ENCODE assay signal across 1 cellular context in genomic region chr14:104864267-104865068, GRCh38.
A peak's percentile ranks its signal among the peaks of the same experiment; 100 is the strongest.
TF ChIP-seq lines count a peak whose summit lies in the region.

No MANE protein-coding gene starts in this region.

TF ChIP-seq in HepG2, 621 proteins besides CTCF, POLR2A, EP300 and RAD21 (continued from another document and continues in another):
- 0 out of 2 replicates have a peak, but pooled peaks have one; percentile 31 for TF ChIP-seq ZNF280B (CRISPR knock-in tag; IDR thresholded peaks at IDR 0.05; ENCODE audit: borderline replicate concordance)
- peak; percentile 99 for TF ChIP-seq ZBTB25 (CRISPR knock-in tag; IDR thresholded peaks at IDR 0.05)
- TF ChIP-seq PHF21A (CRISPR knock-in tag; IDR thresholded peaks at IDR 0.05): peak; percentile 77; the same call in 1 of the 2 replicates
- peak; percentile 84 for TF ChIP-seq RBFOX2 (IDR thresholded peaks at IDR 0.05; ENCODE audit: low read depth, low read length)
- no peak for TF ChIP-seq ZBTB3 (CRISPR knock-in tag; IDR thresholded peaks at IDR 0.05; ENCODE audit: borderline replicate concordance, low read depth)
- peak; percentile 63 for TF ChIP-seq ELF3 (CRISPR knock-in tag; IDR thresholded peaks at IDR 0.05)
- 0 out of 2 replicates have a peak, but pooled peaks have one; percentile 27 for TF ChIP-seq PPARG (CRISPR knock-in tag; conservative IDR thresholded peaks at IDR 0.05)
- no peak for TF ChIP-seq MNT (IDR thresholded peaks at IDR 0.05)
- TF ChIP-seq ZNF292 (CRISPR knock-in tag; IDR thresholded peaks at IDR 0.05; ENCODE audit: borderline replicate concordance, low read depth): no peak
- no peak for TF ChIP-seq ZC3H4 (CRISPR knock-in tag; IDR thresholded peaks at IDR 0.05; ENCODE audit: borderline replicate concordance)
- no peak for TF ChIP-seq SMC3 (IDR thresholded peaks at IDR 0.05; ENCODE audit: low read length)
- 0 out of 2 replicates have a peak, but pooled peaks have one; percentile 32 for TF ChIP-seq HDAC2 (CRISPR knock-in tag; IDR thresholded peaks at IDR 0.05)
- TF ChIP-seq DPF2 (CRISPR knock-in tag; IDR thresholded peaks at IDR 0.05; ENCODE audit: borderline replicate concordance, low read depth): no peak
- TF ChIP-seq ZNF362 (CRISPR knock-in tag; IDR thresholded peaks at IDR 0.05; ENCODE audit: borderline replicate concordance): no peak
- TF ChIP-seq PAWR (CRISPR knock-in tag; IDR thresholded peaks at IDR 0.05; ENCODE audit: borderline replicate concordance): no peak
- TF ChIP-seq HOXA5 (CRISPR knock-in tag; IDR thresholded peaks at IDR 0.05): 0 out of 2 replicates have a peak, but pooled peaks have one; percentile 34
- TF ChIP-seq NR0B2 (CRISPR knock-in tag; IDR thresholded peaks at IDR 0.05): no peak
- 0 out of 2 replicates have a peak, but pooled peaks have one; percentile 66 for TF ChIP-seq ZNF275 (CRISPR knock-in tag; IDR thresholded peaks at IDR 0.05; ENCODE audit: borderline replicate concordance)
- 0 out of 2 replicates have a peak, but pooled peaks have one; percentile 6 for TF ChIP-seq ISL2 (CRISPR knock-in tag; IDR thresholded peaks at IDR 0.05)
- no peak for TF ChIP-seq FOXJ3 (CRISPR knock-in tag; IDR thresholded peaks at IDR 0.05; ENCODE audit: borderline replicate concordance)
- TF ChIP-seq SUZ12 (IDR thresholded peaks at IDR 0.05; ENCODE audit: low read depth, low read length): no peak
- TF ChIP-seq AGO2 (optimal IDR thresholded peaks at IDR 0.05; ENCODE audit: low read depth, low read length): peak; percentile 78
- no peak for TF ChIP-seq CEBPG (CRISPR knock-in tag; IDR thresholded peaks at IDR 0.05)
- no peak for TF ChIP-seq HBP1 (CRISPR knock-in tag; IDR thresholded peaks at IDR 0.05; ENCODE audit: low read depth)
- peak; percentile 30 for TF ChIP-seq ZNF225 (CRISPR knock-in tag; IDR thresholded peaks at IDR 0.05)
- TF ChIP-seq HNRNPLL (IDR thresholded peaks at IDR 0.05; ENCODE audit: low read depth, low read length, poor library complexity, severe bottlenecking): peak; percentile 72
- peak; percentile 87 for TF ChIP-seq ZIK1 (CRISPR knock-in tag; IDR thresholded peaks at IDR 0.05; ENCODE audit: borderline replicate concordance, low read depth)
- TF ChIP-seq ARID2 (CRISPR knock-in tag; IDR thresholded peaks at IDR 0.05; ENCODE audit: borderline replicate concordance): no peak
- TF ChIP-seq GATAD2A (CRISPR knock-in tag; IDR thresholded peaks at IDR 0.05): no peak; the same call in 1 of the 2 replicates
- no peak for TF ChIP-seq TCF7 (IDR thresholded peaks at IDR 0.05; ENCODE audit: low read depth)
- peak; percentile 55; the same call in 1 of the 2 replicates for TF ChIP-seq ZNF543 (CRISPR knock-in tag; IDR thresholded peaks at IDR 0.05)
- TF ChIP-seq ZNF547 (CRISPR knock-in tag; IDR thresholded peaks at IDR 0.05): 0 out of 2 replicates have a peak, but pooled peaks have one; percentile 30
- TF ChIP-seq HOXD1 (CRISPR knock-in tag; IDR thresholded peaks at IDR 0.05): 0 out of 2 replicates have a peak, but pooled peaks have one; percentile 27
- TF ChIP-seq POGK (CRISPR knock-in tag; conservative IDR thresholded peaks at IDR 0.05): peak; percentile 70; the same call in 1 of the 2 replicates
- TF ChIP-seq GATAD1 (CRISPR knock-in tag; IDR thresholded peaks at IDR 0.05): peak; percentile 33
- no peak for TF ChIP-seq RCOR2 (CRISPR knock-in tag; IDR thresholded peaks at IDR 0.05)
- no peak for TF ChIP-seq MTA3 (CRISPR knock-in tag; IDR thresholded peaks at IDR 0.05)
- TF ChIP-seq UBTF (CRISPR knock-in tag; IDR thresholded peaks at IDR 0.05): peak; percentile 83
- peak; percentile 82; the same call in 1 of the 2 replicates for TF ChIP-seq HDAC1 (CRISPR knock-in tag; IDR thresholded peaks at IDR 0.05)
- TF ChIP-seq TRIM22 (IDR thresholded peaks at IDR 0.05): no peak
- TF ChIP-seq ZNF556 (CRISPR knock-in tag; IDR thresholded peaks at IDR 0.05; ENCODE audit: borderline replicate concordance): peak; percentile 36; the same call in 1 of the 2 replicates
- no peak for TF ChIP-seq ZNF33A (CRISPR knock-in tag; IDR thresholded peaks at IDR 0.05; ENCODE audit: borderline replicate concordance)
- TF ChIP-seq SP2 (CRISPR knock-in tag; IDR thresholded peaks at IDR 0.05): no peak
- no peak for TF ChIP-seq ZNF136 (CRISPR knock-in tag; IDR thresholded peaks at IDR 0.05; ENCODE audit: low read depth)
- no peak for TF ChIP-seq YY1 (IDR thresholded peaks at IDR 0.05; ENCODE audit: insufficient read depth, insufficient replicate concordance, low read depth, low read length)
- no peak for TF ChIP-seq BRCA1 (CRISPR knock-in tag; IDR thresholded peaks at IDR 0.05)
- no peak for TF ChIP-seq ZFP36L2 (CRISPR knock-in tag; IDR thresholded peaks at IDR 0.05)
- TF ChIP-seq NFIC (IDR thresholded peaks at IDR 0.05; ENCODE audit: low read length): no peak
- TF ChIP-seq HNRNPUL1 (IDR thresholded peaks at IDR 0.05; ENCODE audit: low read depth, low read length): no peak
- TF ChIP-seq TOPORS (CRISPR knock-in tag; IDR thresholded peaks at IDR 0.05): peak; percentile 19; the same call in 1 of the 2 replicates
- TF ChIP-seq NR2C2 (CRISPR knock-in tag; IDR thresholded peaks at IDR 0.05; ENCODE audit: borderline replicate concordance): peak; percentile 98
- peak; percentile 71 for TF ChIP-seq KAT8 (CRISPR knock-in tag; IDR thresholded peaks at IDR 0.05)
- no peak for TF ChIP-seq ZNF597 (CRISPR knock-in tag; IDR thresholded peaks at IDR 0.05)
- TF ChIP-seq HNF4G (IDR thresholded peaks at IDR 0.05; ENCODE audit: borderline replicate concordance, low read depth, low read length): peak; percentile 78; the same call in 1 of the 2 replicates
- peak; percentile 79 for TF ChIP-seq HNF4G (CRISPR knock-in tag; IDR thresholded peaks at IDR 0.05; ENCODE audit: borderline replicate concordance, low read depth)
- no peak for TF ChIP-seq CCDC6 (CRISPR knock-in tag; IDR thresholded peaks at IDR 0.05)
